Comparison of ENCODE assay signal across 1 cellular context in genomic region chr20:1392693-1393506, GRCh38.
TF ChIP-seq lines count a peak whose summit lies in the region.

FKBP1A (minus strand) TSS chr20:1393054; CDS start chr20:1392998, 56 bp downstream.

TF ChIP-seq in HepG2, 621 proteins besides CTCF, POLR2A, EP300 and RAD21 (continued from another document and continues in another):
- TF ChIP-seq ZBTB40 (IDR thresholded peaks at IDR 0.05) (peak; percentile 87), ZBTB40 (CRISPR knock-in tag; IDR thresholded peaks at IDR 0.05) (no peak), TBP (CRISPR knock-in tag; IDR thresholded peaks at IDR 0.05) (no peak), PHF20 (CRISPR knock-in tag; IDR thresholded peaks at IDR 0.05) (peak; percentile 94), MAZ (IDR thresholded peaks at IDR 0.05; ENCODE audit: borderline replicate concordance, low read depth, low read length) (peak; percentile 57; the same call in 1 of the 2 replicates), MAZ (CRISPR knock-in tag; IDR thresholded peaks at IDR 0.05; ENCODE audit: low read depth) (peak; percentile 88), KAT2B (IDR thresholded peaks at IDR 0.05; ENCODE audit: borderline replicate concordance, low read depth, low read length) (no peak), SIN3A (IDR thresholded peaks at IDR 0.05; ENCODE audit: borderline replicate concordance, low read depth, low read length) (peak; percentile 100), KMT2B (CRISPR knock-in tag; IDR thresholded peaks at IDR 0.05) (peak; percentile 91), BRD4 (CRISPR knock-in tag; IDR thresholded peaks at IDR 0.05) (no peak; the same call in 1 of the 2 replicates), ZZZ3 (CRISPR knock-in tag; IDR thresholded peaks at IDR 0.05; ENCODE audit: borderline replicate concordance) (peak; percentile 89; the same call in 1 of the 2 replicates), ZBTB25 (CRISPR knock-in tag; IDR thresholded peaks at IDR 0.05) (peak; percentile 79; the same call in 1 of the 2 replicates), DR1 (CRISPR knock-in tag; IDR thresholded peaks at IDR 0.05) (peak; percentile 22; the same call in 1 of the 2 replicates), ZNF607 (CRISPR knock-in tag; IDR thresholded peaks at IDR 0.05; ENCODE audit: borderline replicate concordance) (peak; percentile 88; the same call in 1 of the 2 replicates), JUNB (CRISPR knock-in tag; IDR thresholded peaks at IDR 0.05; ENCODE audit: borderline replicate concordance) (no peak), FOXP4 (CRISPR knock-in tag; IDR thresholded peaks at IDR 0.05) (peak; percentile 26; the same call in 1 of the 2 replicates), ATM (IDR thresholded peaks at IDR 0.05; ENCODE audit: borderline replicate concordance) (no peak), HMG20B (CRISPR knock-in tag; conservative IDR thresholded peaks at IDR 0.05) (0 out of 2 replicates have a peak, but pooled peaks have one; percentile 14), ZBTB26 (CRISPR knock-in tag; IDR thresholded peaks at IDR 0.05; ENCODE audit: borderline replicate concordance) (peak; percentile 72; the same call in 1 of the 2 replicates), RFXANK (CRISPR knock-in tag; IDR thresholded peaks at IDR 0.05) (no peak), MYNN (CRISPR knock-in tag; IDR thresholded peaks at IDR 0.05; ENCODE audit: low read depth) (peak; percentile 62; the same call in 1 of the 2 replicates), JUN (CRISPR knock-in tag; IDR thresholded peaks at IDR 0.05) (no peak), MLLT10 (CRISPR knock-in tag; IDR thresholded peaks at IDR 0.05) (no peak), ZNF232 (CRISPR knock-in tag; IDR thresholded peaks at IDR 0.05; ENCODE audit: borderline replicate concordance) (no peak), KLF13 (CRISPR knock-in tag; IDR thresholded peaks at IDR 0.05) (no peak), ZBTB14 (CRISPR knock-in tag; IDR thresholded peaks at IDR 0.05) (peak; percentile 100), ZBTB42 (CRISPR knock-in tag; IDR thresholded peaks at IDR 0.05) (peak; percentile 67), ZNF713 (CRISPR knock-in tag; IDR thresholded peaks at IDR 0.05) (no peak), ZNF552 (CRISPR knock-in tag; IDR thresholded peaks at IDR 0.05; ENCODE audit: borderline replicate concordance) (no peak; the same call in 1 of the 2 replicates)
- TF ChIP-seq, protein P1, sequence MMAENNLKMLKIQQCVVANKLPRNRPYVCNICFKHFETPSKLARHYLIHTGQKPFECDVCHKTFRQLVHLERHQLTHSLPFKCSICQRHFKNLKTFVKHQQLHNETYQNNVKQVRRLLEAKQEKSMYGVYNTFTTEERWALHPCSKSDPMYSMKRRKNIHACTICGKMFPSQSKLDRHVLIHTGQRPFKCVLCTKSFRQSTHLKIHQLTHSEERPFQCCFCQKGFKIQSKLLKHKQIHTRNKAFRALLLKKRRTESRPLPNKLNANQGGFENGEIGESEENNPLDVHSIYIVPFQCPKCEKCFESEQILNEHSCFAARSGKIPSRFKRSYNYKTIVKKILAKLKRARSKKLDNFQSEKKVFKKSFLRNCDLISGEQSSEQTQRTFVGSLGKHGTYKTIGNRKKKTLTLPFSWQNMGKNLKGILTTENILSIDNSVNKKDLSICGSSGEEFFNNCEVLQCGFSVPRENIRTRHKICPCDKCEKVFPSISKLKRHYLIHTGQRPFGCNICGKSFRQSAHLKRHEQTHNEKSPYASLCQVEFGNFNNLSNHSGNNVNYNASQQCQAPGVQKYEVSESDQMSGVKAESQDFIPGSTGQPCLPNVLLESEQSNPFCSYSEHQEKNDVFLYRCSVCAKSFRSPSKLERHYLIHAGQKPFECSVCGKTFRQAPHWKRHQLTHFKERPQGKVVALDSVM (CRISPR knock-in tag; IDR thresholded peaks at IDR 0.05), result 0 out of 2 replicates have a peak, but pooled peaks have one; percentile 46
- TF ChIP-seq, protein P2, sequence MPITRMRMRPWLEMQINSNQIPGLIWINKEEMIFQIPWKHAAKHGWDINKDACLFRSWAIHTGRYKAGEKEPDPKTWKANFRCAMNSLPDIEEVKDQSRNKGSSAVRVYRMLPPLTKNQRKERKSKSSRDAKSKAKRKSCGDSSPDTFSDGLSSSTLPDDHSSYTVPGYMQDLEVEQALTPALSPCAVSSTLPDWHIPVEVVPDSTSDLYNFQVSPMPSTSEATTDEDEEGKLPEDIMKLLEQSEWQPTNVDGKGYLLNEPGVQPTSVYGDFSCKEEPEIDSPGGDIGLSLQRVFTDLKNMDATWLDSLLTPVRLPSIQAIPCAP (CRISPR knock-in tag; IDR thresholded peaks at IDR 0.05; ENCODE audit: low read depth), result no peak
- TF ChIP-seq, protein P3, sequence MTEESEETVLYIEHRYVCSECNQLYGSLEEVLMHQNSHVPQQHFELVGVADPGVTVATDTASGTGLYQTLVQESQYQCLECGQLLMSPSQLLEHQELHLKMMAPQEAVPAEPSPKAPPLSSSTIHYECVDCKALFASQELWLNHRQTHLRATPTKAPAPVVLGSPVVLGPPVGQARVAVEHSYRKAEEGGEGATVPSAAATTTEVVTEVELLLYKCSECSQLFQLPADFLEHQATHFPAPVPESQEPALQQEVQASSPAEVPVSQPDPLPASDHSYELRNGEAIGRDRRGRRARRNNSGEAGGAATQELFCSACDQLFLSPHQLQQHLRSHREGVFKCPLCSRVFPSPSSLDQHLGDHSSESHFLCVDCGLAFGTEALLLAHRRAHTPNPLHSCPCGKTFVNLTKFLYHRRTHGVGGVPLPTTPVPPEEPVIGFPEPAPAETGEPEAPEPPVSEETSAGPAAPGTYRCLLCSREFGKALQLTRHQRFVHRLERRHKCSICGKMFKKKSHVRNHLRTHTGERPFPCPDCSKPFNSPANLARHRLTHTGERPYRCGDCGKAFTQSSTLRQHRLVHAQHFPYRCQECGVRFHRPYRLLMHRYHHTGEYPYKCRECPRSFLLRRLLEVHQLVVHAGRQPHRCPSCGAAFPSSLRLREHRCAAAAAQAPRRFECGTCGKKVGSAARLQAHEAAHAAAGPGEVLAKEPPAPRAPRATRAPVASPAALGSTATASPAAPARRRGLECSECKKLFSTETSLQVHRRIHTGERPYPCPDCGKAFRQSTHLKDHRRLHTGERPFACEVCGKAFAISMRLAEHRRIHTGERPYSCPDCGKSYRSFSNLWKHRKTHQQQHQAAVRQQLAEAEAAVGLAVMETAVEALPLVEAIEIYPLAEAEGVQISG (CRISPR knock-in tag; IDR thresholded peaks at IDR 0.05), result peak; percentile 96
